Comparison of ENCODE assay signal across 8 cellular contexts in genomic region chr12:26473291-26473690, GRCh38.
DNase-seq lines count a peak whose midpoint lies in the region; ATAC-seq and TF ChIP-seq lines count a peak whose summit lies in the region.

No MANE protein-coding gene starts in this region.

- H3K27ac ChIP-seq in HL-60 (replicated peaks) (peak overlapping the region; percentile 86), prostate gland (no peak overlapping the region)

- H3K4me1 ChIP-seq in prostate gland (replicated peaks), result no peaks in the 10 kb centered on the region

- TF ChIP-seq CTCF in HL-60 (IDR thresholded peaks at IDR 0.05; ENCODE audit: insufficient read depth, low read length), result no peak
- no peak for TF ChIP-seq CTCF in epithelial cell of proximal tubule (conservative IDR thresholded peaks at IDR 0.05; ENCODE audit: low read depth, low read length)
- TF ChIP-seq CTCF in prostate gland (IDR thresholded peaks at IDR 0.05), result no peak

- 50% methylated on average over 1 of the region's 1 CpG for WGBS in prostate gland

- peak; percentile 89 for ATAC-seq in GM21528 (IDR thresholded peaks at IDR 0.05; ENCODE audit: low FRiP score, unreplicated experiment)

- no peaks in the 10 kb centered on the region for H3K27me3 ChIP-seq in HL-60 (ENCODE audit: insufficient read depth, poor library complexity, severe bottlenecking)
- no peaks in the 10 kb centered on the region for H3K27me3 ChIP-seq in prostate gland (replicated peaks; ENCODE audit: insufficient read depth)

- no peak for TF ChIP-seq POLR2A in prostate gland (IDR thresholded peaks at IDR 0.05)

- DNase-seq in GM04504 (ENCODE audit: low read depth) (peak; percentile 3), HL-60 (ENCODE audit: low read depth in 1 of 2, low spot score in 1 of 2) (peak; percentile 30 to 89), epithelial cell of proximal tubule (ENCODE audit: low read depth) (peak; percentile 74), prostate gland (ENCODE audit: low spot score) (no peak), COR-L47 (lab: John Stamatoyannopoulos, UW) (no peak), cardiac septum (ENCODE audit: low spot score) (no peak), HT-29 (ENCODE audit: low spot score) (no peak)

- H3K9me3 ChIP-seq in prostate gland, result no peaks in the 10 kb centered on the region

- H3K4me3 ChIP-seq in HL-60 (replicated peaks; ENCODE audit: insufficient read depth, low read length) (no peak overlapping the region), epithelial cell of proximal tubule (ENCODE audit: low read depth, low read length) (no peak overlapping the region), prostate gland (no peak overlapping the region)

- no peaks in the 10 kb centered on the region for H3K36me3 ChIP-seq in prostate gland

- intact Hi-C loops in prostate gland (cut with DNase I) (no loop called here), cardiac septum (cut with DNase I) (no loop called here)

Comparison
In these comparisons a context has a peak if more than half of its experiments do, and no peak if none do; other contexts are left out.
1. DNase-seq: peak in GM04504 (single experiment), HL-60 (2 of 2) and epithelial cell of proximal tubule (single experiment); none in prostate gland (single experiment), COR-L47 (single experiment), cardiac septum (single experiment) and HT-29 (single experiment).